In genomic region chr11:58390551-58391063, GRCh38 we compare ENCODE assay signal across 25 cellular contexts. TPM values are rescaled to one million over a fixed set of nuclear protein-coding genes. Genes with fewer than 3 reads are reported as not detected.
"Had no signal": no experiment of that assay in that cellular context is flagged by ENCODE, and none has a peak within 500 bp of the region (broad histone marks: within the 10 kb centered on the region; RNA-seq: fewer than 3 reads in every experiment).

No MANE protein-coding gene starts in this region.

- DNase-seq: effector memory CD4-positive, alpha-beta T cell; hippocampal formation; kidney glomerular epithelial cell; mesenchymal stem cell; midbrain; occipital lobe; psoas muscle; retina; stimulated activated CD4-positive, alpha-beta T cell treated with anti-CD3 and anti-CD28 coated beads, Interleukin-2, amount 100 ng/mL, for 24 hours; stimulated activated CD4-positive, alpha-beta T cell treated with anti-CD3 and anti-CD28 coated beads, Interleukin-4, amount 100 ng/mL, for 4 hours; stimulated activated naive CD4-positive, alpha-beta T cell; trophoblast cell had no signal

- H3K27ac ChIP-seq: heart left ventricle, neural progenitor cell, pancreas, psoas muscle had no signal

- H3K4me2 ChIP-seq: neural progenitor cell had no signal

- H3K4me1 ChIP-seq: neural progenitor cell, pancreas, psoas muscle had no signal

- H3K36me3 ChIP-seq: heart left ventricle, neural progenitor cell, pancreas had no signal

- H3K36me3 Mint-ChIP-seq: natural killer cell treated with Interleukin-12 subunit alpha and Interleukin-12 subunit beta and Interleukin-15 and Interleukin-18, amount 100 ng/mL, for 72 hours; neural progenitor cell had no signal

- H3K9ac ChIP-seq: neural progenitor cell had no signal

- H3K9me3 ChIP-seq: pancreas, psoas muscle had no signal

- H3K27ac Mint-ChIP-seq: natural killer cell treated with Interleukin-12 subunit alpha and Interleukin-12 subunit beta and Interleukin-15 and Interleukin-18, amount 100 ng/mL, for 72 hours; neural progenitor cell had no signal

- H3K27me3 ChIP-seq: heart left ventricle, neural progenitor cell, pancreas had no signal

- H3K4me3 ChIP-seq: heart left ventricle, lung, neural progenitor cell, pancreas, psoas muscle had no signal

- H3K4me3 Mint-ChIP-seq: natural killer cell treated with Interleukin-12 subunit alpha and Interleukin-12 subunit beta and Interleukin-15 and Interleukin-18, amount 100 ng/mL, for 72 hours; neural progenitor cell had no signal

- ATAC-seq: esophagus mucosa; heart left ventricle; left lobe of liver; natural killer cell treated with Interleukin-12 subunit alpha and Interleukin-12 subunit beta and Interleukin-15 and Interleukin-18, amount 100 ng/mL, for 72 hours; pancreas; psoas muscle; sciatic nerve had no signal

- H3K4me1 Mint-ChIP-seq: neural progenitor cell had no signal

- H2AFZ ChIP-seq: neural progenitor cell had no signal

RNA-seq across cellular contexts. Expression of gene OR5B3, which starts 16.1 kb away (rescaled TPM):
- total RNA-seq: esophagus mucosa; fibroblast of lung; frontal cortex; glomerular endothelial cell; heart left ventricle; left lobe of liver; lung; natural killer cell treated with Interleukin-12 subunit alpha and Interleukin-12 subunit beta and Interleukin-15 and Interleukin-18, amount 100 ng/mL, for 72 hours; occipital lobe; pancreas; psoas muscle; sciatic nerve; skeletal muscle tissue had no signal
- polyA plus RNA-seq: fibroblast of lung, heart left ventricle, lung, pancreas, psoas muscle, thymus had no signal

RNA-seq across cellular contexts. Expression of gene OR5B17, which starts 31.7 kb away (rescaled TPM):
- total RNA-seq: esophagus mucosa; fibroblast of lung; frontal cortex; glomerular endothelial cell; heart left ventricle; left lobe of liver; lung; natural killer cell treated with Interleukin-12 subunit alpha and Interleukin-12 subunit beta and Interleukin-15 and Interleukin-18, amount 100 ng/mL, for 72 hours; occipital lobe; pancreas; psoas muscle; sciatic nerve; skeletal muscle tissue had no signal
- polyA plus RNA-seq: fibroblast of lung, heart left ventricle, lung, pancreas, psoas muscle, thymus had no signal

RNA-seq across cellular contexts. Expression of gene OR5B2, which starts 37.3 kb away (rescaled TPM):
- total RNA-seq: esophagus mucosa; fibroblast of lung; frontal cortex; glomerular endothelial cell; heart left ventricle; left lobe of liver; lung; natural killer cell treated with Interleukin-12 subunit alpha and Interleukin-12 subunit beta and Interleukin-15 and Interleukin-18, amount 100 ng/mL, for 72 hours; occipital lobe; pancreas; psoas muscle; sciatic nerve; skeletal muscle tissue had no signal
- polyA plus RNA-seq: fibroblast of lung, heart left ventricle, lung, pancreas, psoas muscle had no signal

RNA-seq across cellular contexts. Expression of gene OR5B12, which starts 51.4 kb away (rescaled TPM):
- total RNA-seq: esophagus mucosa; fibroblast of lung; frontal cortex; glomerular endothelial cell; heart left ventricle; left lobe of liver; lung; natural killer cell treated with Interleukin-12 subunit alpha and Interleukin-12 subunit beta and Interleukin-15 and Interleukin-18, amount 100 ng/mL, for 72 hours; occipital lobe; pancreas; psoas muscle; sciatic nerve; skeletal muscle tissue had no signal
- polyA plus RNA-seq: heart left ventricle, lung, pancreas, psoas muscle had no signal
